Comparison of ENCODE assay signal across 1 cellular context in the genomic region with DNA sequence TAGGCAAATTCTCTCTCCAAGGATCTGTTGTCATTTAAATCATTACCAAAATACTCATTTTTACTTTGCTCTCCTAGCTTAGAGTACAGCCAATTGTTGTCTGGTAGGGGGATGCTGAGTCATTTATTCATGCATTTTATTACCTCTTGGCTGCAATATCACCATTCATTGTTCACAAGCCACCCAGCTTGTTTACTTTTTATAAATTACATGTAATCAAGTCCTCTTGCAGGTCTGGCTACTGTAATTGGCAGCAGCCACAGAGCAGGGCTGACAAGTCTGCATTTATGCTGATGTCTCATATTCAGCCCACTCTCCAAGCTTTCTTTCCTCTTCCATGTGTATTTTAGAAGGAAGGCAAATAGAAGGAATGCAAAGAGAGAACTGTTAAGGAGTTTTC.
TF ChIP-seq lines count a peak whose summit lies in the region.

No MANE protein-coding gene starts in this region.

TF ChIP-seq in WTC11, 78 proteins besides CTCF, POLR2A, EP300 and RAD21 (continued from another document):
- TF ChIP-seq, protein P1, sequence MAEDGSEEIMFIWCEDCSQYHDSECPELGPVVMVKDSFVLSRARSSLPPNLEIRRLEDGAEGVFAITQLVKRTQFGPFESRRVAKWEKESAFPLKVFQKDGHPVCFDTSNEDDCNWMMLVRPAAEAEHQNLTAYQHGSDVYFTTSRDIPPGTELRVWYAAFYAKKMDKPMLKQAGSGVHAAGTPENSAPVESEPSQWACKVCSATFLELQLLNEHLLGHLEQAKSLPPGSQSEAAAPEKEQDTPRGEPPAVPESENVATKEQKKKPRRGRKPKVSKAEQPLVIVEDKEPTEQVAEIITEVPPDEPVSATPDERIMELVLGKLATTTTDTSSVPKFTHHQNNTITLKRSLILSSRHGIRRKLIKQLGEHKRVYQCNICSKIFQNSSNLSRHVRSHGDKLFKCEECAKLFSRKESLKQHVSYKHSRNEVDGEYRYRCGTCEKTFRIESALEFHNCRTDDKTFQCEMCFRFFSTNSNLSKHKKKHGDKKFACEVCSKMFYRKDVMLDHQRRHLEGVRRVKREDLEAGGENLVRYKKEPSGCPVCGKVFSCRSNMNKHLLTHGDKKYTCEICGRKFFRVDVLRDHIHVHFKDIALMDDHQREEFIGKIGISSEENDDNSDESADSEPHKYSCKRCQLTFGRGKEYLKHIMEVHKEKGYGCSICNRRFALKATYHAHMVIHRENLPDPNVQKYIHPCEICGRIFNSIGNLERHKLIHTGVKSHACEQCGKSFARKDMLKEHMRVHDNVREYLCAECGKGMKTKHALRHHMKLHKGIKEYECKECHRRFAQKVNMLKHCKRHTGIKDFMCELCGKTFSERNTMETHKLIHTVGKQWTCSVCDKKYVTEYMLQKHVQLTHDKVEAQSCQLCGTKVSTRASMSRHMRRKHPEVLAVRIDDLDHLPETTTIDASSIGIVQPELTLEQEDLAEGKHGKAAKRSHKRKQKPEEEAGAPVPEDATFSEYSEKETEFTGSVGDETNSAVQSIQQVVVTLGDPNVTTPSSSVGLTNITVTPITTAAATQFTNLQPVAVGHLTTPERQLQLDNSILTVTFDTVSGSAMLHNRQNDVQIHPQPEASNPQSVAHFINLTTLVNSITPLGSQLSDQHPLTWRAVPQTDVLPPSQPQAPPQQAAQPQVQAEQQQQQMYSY (CRISPR knock-in tag; IDR thresholded peaks at IDR 0.05) = no peak
- TF ChIP-seq TP53 (CRISPR knock-in tag; IDR thresholded peaks at IDR 0.05) (no peak), CREB1 (CRISPR knock-in tag; IDR thresholded peaks at IDR 0.05) (no peak), MXD4 (CRISPR knock-in tag; IDR thresholded peaks at IDR 0.05; ENCODE audit: borderline replicate concordance) (no peak), ELF4 (CRISPR knock-in tag; IDR thresholded peaks at IDR 0.05; ENCODE audit: low read depth) (no peak), ZNF138 (CRISPR knock-in tag; conservative IDR thresholded peaks at IDR 0.05) (no peak)
- TF ChIP-seq, protein P2, sequence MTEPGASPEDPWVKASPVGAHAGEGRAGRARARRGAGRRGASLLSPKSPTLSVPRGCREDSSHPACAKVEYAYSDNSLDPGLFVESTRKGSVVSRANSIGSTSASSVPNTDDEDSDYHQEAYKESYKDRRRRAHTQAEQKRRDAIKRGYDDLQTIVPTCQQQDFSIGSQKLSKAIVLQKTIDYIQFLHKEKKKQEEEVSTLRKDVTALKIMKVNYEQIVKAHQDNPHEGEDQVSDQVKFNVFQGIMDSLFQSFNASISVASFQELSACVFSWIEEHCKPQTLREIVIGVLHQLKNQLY (CRISPR knock-in tag; IDR thresholded peaks at IDR 0.05) = no peak
